8 cellular contexts compared by ENCODE assay signal in genomic region chr1:246567258-246568235, GRCh38. TPM values are rescaled to one million over a fixed set of nuclear protein-coding genes. Genes with fewer than 3 reads are reported as not detected.
DNase-seq lines count a peak whose midpoint lies in the region; ATAC-seq and TF ChIP-seq lines count a peak whose summit lies in the region.

No MANE protein-coding gene starts in this region.

- H3K9me3 Mint-ChIP-seq in T-helper 2 cell treated with Interferon-gamma antibody and Interleukin-4, amounts not matched to agents 5 μg/mL and 100 μg/mL, for 36 hours, result no peaks in the 10 kb centered on the region

- peak overlapping the region; percentile 96 for H3K27ac Mint-ChIP-seq in T-helper 2 cell treated with Interferon-gamma antibody and Interleukin-4, amounts not matched to agents 5 μg/mL and 100 μg/mL, for 36 hours

- no peaks in the 10 kb centered on the region for H3K9me3 ChIP-seq in HCT116 (ENCODE audit: control insufficient read depth in 1 of 2, insufficient read depth in 1 of 2, low read depth in 1 of 2, low read length in 2 of 2)
- H3K9me3 ChIP-seq in esophagus squamous epithelium, result no peaks in the 10 kb centered on the region
- no peaks in the 10 kb centered on the region for H3K9me3 ChIP-seq in parathyroid adenoma (ENCODE audit: control insufficient read depth, low read length)

- peak; percentile 67 for DNase-seq in BJ (ENCODE audit: low read depth)
- no peak for DNase-seq in HCT116 (ENCODE audit: low read depth, low spot score)
- DNase-seq in T-helper 2 cell treated with Interferon-gamma antibody and Interleukin-4, amounts not matched to agents 5 μg/mL and 100 μg/mL, for 36 hours (ENCODE audit: low spot score), result no peak
- no peak for DNase-seq in esophagus squamous epithelium (lab: John Stamatoyannopoulos, UW)
- DNase-seq in stimulated activated CD4-positive, alpha-beta T cell treated with anti-CD3 and anti-CD28 coated beads, Interleukin-2, amount 100 ng/mL, for 24 hours, result no peak
- DNase-seq in DMS153 (lab: John Stamatoyannopoulos, UW), result no peak

- RAD21 ChIA-PET in HCT116 (lab: Charles Lee; ENCODE audit: low non-redundant PET in 1 of 2, low total read pairs in 2 of 2, uncharacterized antibody in 2 of 2, unreplicated experiment in 2 of 2), result no interaction called here

- H3K4me1 ChIP-seq in HCT116 (ENCODE audit: control insufficient read depth in 1 of 2, insufficient read depth in 2 of 2, low read length in 2 of 2) (peaks cover 10 to 16% of the 10 kb centered on the region in 2 experiments), esophagus squamous epithelium (peaks cover 9 to 77% (median 22%) of the 10 kb centered on the region in 3 donors), parathyroid adenoma (peaks cover 3% of the 10 kb centered on the region)

- intact Hi-C loops in HCT116 (cut with micrococcal nuclease), result loop anchor here (2.0 kb wide), 2 partner anchors 121 to 131 kb away; no protein-coding TSS in a partner anchor
- intact Hi-C loops in esophagus squamous epithelium (cut with DNase I), result loop anchor here (10.0 kb wide), 1 partner anchor 117 kb away; no protein-coding TSS in a partner anchor

- 16 to 19% methylated on average over 13 of the region's 13 CpGs for WGBS in esophagus squamous epithelium, 2 donors

- H3K4me2 ChIP-seq in HCT116 (ENCODE audit: low read length), result peak overlapping the region; percentile 68
- H3K4me2 ChIP-seq in parathyroid adenoma (ENCODE audit: low read length), result peak overlapping the region; percentile 91

- no peak overlapping the region for H2AFZ ChIP-seq in HCT116 (ENCODE audit: low read depth, low read length, poor library complexity, severe bottlenecking)
- peak overlapping the region; percentile 91 for H2AFZ ChIP-seq in parathyroid adenoma

- POLR2A ChIA-PET in BJ (lab: Charles Lee) (interaction anchor here (1.2 to 1.5 kb wide), 2 partner anchors 10 to 65 kb away, joined by 3 to 4 read pairs; no protein-coding TSS in a partner anchor), HCT116 (lab: Charles Lee) (no interaction called here)

- H3K36me3 Mint-ChIP-seq in T-helper 2 cell treated with Interferon-gamma antibody and Interleukin-4, amounts not matched to agents 5 μg/mL and 100 μg/mL, for 36 hours (ENCODE audit: low read depth), result peaks cover 23% of the 10 kb centered on the region

- peak overlapping the region; percentile 98 for H3K4me3 Mint-ChIP-seq in T-helper 2 cell treated with Interferon-gamma antibody and Interleukin-4, amounts not matched to agents 5 μg/mL and 100 μg/mL, for 36 hours

- H3K9ac ChIP-seq in HCT116 (ENCODE audit: low read length), result peak overlapping the region; percentile 80
- no peak overlapping the region for H3K9ac ChIP-seq in parathyroid adenoma

- TF ChIP-seq POLR2A in HCT116 (IDR thresholded peaks at IDR 0.05; ENCODE audit: borderline replicate concordance, extremely low read depth, insufficient read depth, insufficient read length) (no peak), esophagus squamous epithelium (IDR thresholded peaks at IDR 0.05) (no peak)

- H3K27ac ChIP-seq in HCT116 (ENCODE audit: low read depth, low read length) (peak overlapping the region; percentile 82; the same call in 1 of the 2 replicates), esophagus squamous epithelium (peak overlapping the region; percentile 92 to 99 (median 99)), parathyroid adenoma (peak overlapping the region; percentile 93)

- H3K4me3 ChIP-seq in BJ (ENCODE audit: low read depth, low read length), result peak overlapping the region; percentile 97
- H3K4me3 ChIP-seq in HCT116 (replicated peaks in 1 of 2; ENCODE audit: low read depth in 1 of 2, low read length in 2 of 2), result peak overlapping the region; percentile 73 to 92
- H3K4me3 ChIP-seq in esophagus squamous epithelium, result peak overlapping the region; percentile 84 to 100 (median 98)
- peak overlapping the region; percentile 84 for H3K4me3 ChIP-seq in parathyroid adenoma (ENCODE audit: low read depth, low read length)

- no peaks in the 10 kb centered on the region for H3K27me3 Mint-ChIP-seq in T-helper 2 cell treated with Interferon-gamma antibody and Interleukin-4, amounts not matched to agents 5 μg/mL and 100 μg/mL, for 36 hours (ENCODE audit: low read depth)

- TF ChIP-seq CTCF in BJ (IDR thresholded peaks at IDR 0.05; ENCODE audit: insufficient read depth, low read depth, low read length) (no peak), HCT116 (IDR thresholded peaks at IDR 0.05 in 2 of 3, conservative IDR thresholded peaks at IDR 0.05 in 1 of 3; ENCODE audit: borderline replicate concordance in 1 of 3, insufficient read depth in 1 of 3, low read depth in 2 of 3, low read length in 2 of 3) (no peak), esophagus squamous epithelium (IDR thresholded peaks at IDR 0.05) (peak in 1 of 6 experiments; percentile 15), parathyroid adenoma (IDR thresholded peaks at IDR 0.05) (no peak)

- peaks cover 88% of the 10 kb centered on the region for H3K79me2 ChIP-seq in HCT116 (ENCODE audit: insufficient read depth, low read length)
- H3K79me2 ChIP-seq in parathyroid adenoma, result peaks cover 9% of the 10 kb centered on the region

- no peaks in the 10 kb centered on the region for H4K20me1 ChIP-seq in HCT116 (ENCODE audit: insufficient read depth)

- H3K27me3 ChIP-seq in BJ (ENCODE audit: control insufficient read depth, insufficient read depth, low read length) (no peaks in the 10 kb centered on the region), HCT116 (ENCODE audit: insufficient read depth, low read length) (no peaks in the 10 kb centered on the region), esophagus squamous epithelium (no peaks in the 10 kb centered on the region), parathyroid adenoma (ENCODE audit: control insufficient read depth, insufficient read depth, low read length) (no peaks in the 10 kb centered on the region)

- CTCF ChIA-PET in BJ (lab: Yijun Ruan, JAX) (interaction anchor here (1.0 to 1.2 kb wide), 3 partner anchors 11 to 132 kb away, joined by 3 to 5 read pairs (median 3); no protein-coding TSS in a partner anchor), HCT116 (lab: Charles Lee) (no interaction called here)

- no peaks in the 10 kb centered on the region; the same call in 1 of the 2 replicates for H3K36me3 ChIP-seq in BJ (ENCODE audit: control insufficient read depth, insufficient read depth, low read length)
- H3K36me3 ChIP-seq in HCT116 (ENCODE audit: control insufficient read depth in 1 of 2, insufficient read depth in 2 of 2, low read length in 2 of 2), result peaks cover 3 to 7% of the 10 kb centered on the region in 2 experiments; a peak in 3 of 4 replicates
- peaks cover 0 to 16% (median 0%) of the 10 kb centered on the region in 3 donors for H3K36me3 ChIP-seq in esophagus squamous epithelium
- H3K36me3 ChIP-seq in parathyroid adenoma (ENCODE audit: control insufficient read depth, insufficient read depth, low read length), result no peaks in the 10 kb centered on the region

- ATAC-seq in HCT116, result no peak
- ATAC-seq in GM19467 (IDR thresholded peaks at IDR 0.05; ENCODE audit: unreplicated experiment), result no peak

- no peaks in the 10 kb centered on the region for H3K9me2 ChIP-seq in HCT116 (ENCODE audit: insufficient read depth)

- H3K4me1 Mint-ChIP-seq in T-helper 2 cell treated with Interferon-gamma antibody and Interleukin-4, amounts not matched to agents 5 μg/mL and 100 μg/mL, for 36 hours (ENCODE audit: low read depth), result peaks cover 38% of the 10 kb centered on the region

- TSS peak; percentile 50 for BruUV-seq in HCT116 (replicated peaks; lab: Mats Ljungman, UMichigan)

- no peak for TF ChIP-seq RAD21 in HCT116 (IDR thresholded peaks at IDR 0.05; ENCODE audit: low read depth)

TF ChIP-seq in HCT116, 20 proteins besides CTCF, POLR2A, EP300 and RAD21:
- no peak for TF ChIP-seq CEBPB (IDR thresholded peaks at IDR 0.05; ENCODE audit: low read depth)
- TF ChIP-seq YY1 (IDR thresholded peaks at IDR 0.05; ENCODE audit: extremely low read depth, insufficient replicate concordance, low read depth, low read length), result no peak
- no peak for TF ChIP-seq TCF7L2 (IDR thresholded peaks at IDR 0.05; ENCODE audit: borderline replicate concordance, extremely low read depth, insufficient read depth, insufficient read length)
- no peak; the same call in 1 of the 2 replicates for TF ChIP-seq SIN3A (IDR thresholded peaks at IDR 0.05; ENCODE audit: low read depth)
- no peak for TF ChIP-seq JUND (IDR thresholded peaks at IDR 0.05)

RNA-seq across cellular contexts. Expression of gene CNST, which starts 1.3 kb away (rescaled TPM):
- polyA plus RNA-seq in BJ (2011; rRNA removed), result 29.7 and 41.2 TPM in 2 replicates
- 38.2 and 42.7 TPM in 2 replicates for polyA minus RNA-seq in BJ (2011; rRNA and poly(A)+ RNA removed)
- total RNA-seq in HCT116 (2021; ENCODE audit: unreplicated experiment) (13.5 TPM), esophagus squamous epithelium (10 to 100 TPM in 2 of 4 donors, 1 to 10 TPM in 2; 7.5 to 31.5 (median 12.4) TPM)
- 4.3 and 5.0 TPM in 2 replicates for polyA plus RNA-seq in HCT116 (2012)

RNA-seq across cellular contexts. Expression of gene TFB2M, which starts 1.5 kb away (rescaled TPM):
- polyA plus RNA-seq in BJ (2011; rRNA removed), result 10.9 and 17.4 TPM in 2 replicates
- polyA minus RNA-seq in BJ (2011; rRNA and poly(A)+ RNA removed), result 4.6 and 5.4 TPM in 2 replicates
- total RNA-seq in HCT116 (2021; ENCODE audit: unreplicated experiment) (24.4 TPM), esophagus squamous epithelium (10 to 100 TPM in 3 of 4 donors, 1 to 10 TPM in 1; 6.2 to 17.7 (median 12.4) TPM)
- polyA plus RNA-seq in HCT116 (2012), result 6.8 and 9.3 TPM in 2 replicates
